Comparison of ENCODE assay signal across 8 cellular contexts in genomic region chr12:108858399-108859074, GRCh38. TPM values are rescaled to one million over a fixed set of nuclear protein-coding genes. Genes with fewer than 3 reads are reported as not detected.
DNase-seq lines count a peak whose midpoint lies in the region; ATAC-seq and TF ChIP-seq lines count a peak whose summit lies in the region.

No MANE protein-coding gene starts in this region.

- H3K27me3 Mint-ChIP-seq in MCF 10A (ENCODE audit: insufficient read depth, unreplicated experiment): no peaks in the 10 kb centered on the region

- H3K36me3 Mint-ChIP-seq in MCF 10A (ENCODE audit: insufficient read depth, unreplicated experiment): peaks cover 6% of the 10 kb centered on the region

- H3K4me3 Mint-ChIP-seq in MCF 10A (ENCODE audit: unreplicated experiment): peak overlapping the region; percentile 80

- intact Hi-C loops in MCF 10A (cut with micrococcal nuclease): loop anchor here (10.0 kb wide), 1 partner anchor 236 kb away; the partner anchor contains the start of genes ALKBH2 and UNG

- no peak for ATAC-seq in HG03520 (IDR thresholded peaks at IDR 0.05; ENCODE audit: unreplicated experiment)

- TF ChIP-seq CTCF in MCF 10A (IDR thresholded peaks at IDR 0.05; ENCODE audit: unreplicated experiment): no peak

- POLR2A ChIA-PET in MCF 10A (lab: Yijun Ruan, JAX): interaction anchor here (0.7 to 4.3 kb wide), 9 partner anchors 13 to 297 kb away, joined by 5 to 26 read pairs (median 15); partner anchors contain the start of genes ALKBH2, ISCU and SART3

- H3K9me3 Mint-ChIP-seq in MCF 10A (ENCODE audit: unreplicated experiment): peaks cover 7% of the 10 kb centered on the region

- DNase-seq in stimulated activated CD4-positive, alpha-beta T cell treated with anti-CD3 and anti-CD28 coated beads, Interleukin-15, amount 100 ng/mL, for 24 hours: peak; percentile 16
- no peak for DNase-seq in stimulated activated CD4-positive, alpha-beta T cell treated with anti-CD3 and anti-CD28 coated beads, Interleukin-4, amount 100 ng/mL, for 4 hours
- DNase-seq in MCF 10A (ENCODE audit: unreplicated experiment) (no peak), mucosa of gallbladder (ENCODE audit: low spot score) (peak; percentile 18), RPMI8226 (no peak), RKO (ENCODE audit: low spot score) (no peak), NCI-H446 treated with DMSO at 0.1 percent for 48 hours (lab: John Stamatoyannopoulos, UW) (no peak)

- BruUV-seq in MCF 10A (replicated peaks; lab: Mats Ljungman, UMichigan): no TSS peak

- no peak overlapping the region for H3K27ac Mint-ChIP-seq in MCF 10A (ENCODE audit: low read depth, unreplicated experiment)

- peaks cover 33% of the 10 kb centered on the region for H3K4me1 Mint-ChIP-seq in MCF 10A (ENCODE audit: insufficient read depth, unreplicated experiment)

- CTCF ChIA-PET in MCF 10A (lab: Yijun Ruan, JAX): interaction anchor here (1.2 to 1.9 kb wide), 2 partner anchors 92 to 234 kb away, joined by 3 to 8 read pairs; partner anchors contain the start of gene ALKBH2

RNA-seq across cellular contexts. Expression of gene SSH1, which starts 1.2 kb away (rescaled TPM):
- total RNA-seq in MCF 10A (2022) (33.4 and 41.4 TPM in 2 replicates), mucosa of gallbladder (60.1 TPM)

RNA-seq across cellular contexts. Expression of gene DAO, which starts 21.4 kb away (rescaled TPM):
- total RNA-seq in MCF 10A (2022) (not detected in 2 replicates), mucosa of gallbladder (not detected)

Comparison
In these comparisons a context has a peak if more than half of its experiments do, and no peak if none do; other contexts are left out.
1. DNase-seq: peak in stimulated activated CD4-positive, alpha-beta T cell treated with anti-CD3 and anti-CD28 coated beads, Interleukin-15, amount 100 ng/mL, for 24 hours (single experiment) and mucosa of gallbladder (single experiment); none in stimulated activated CD4-positive, alpha-beta T cell treated with anti-CD3 and anti-CD28 coated beads, Interleukin-4, amount 100 ng/mL, for 4 hours (0 of 2), MCF 10A (single experiment), RPMI8226 (single experiment), RKO (single experiment) and NCI-H446 treated with DMSO at 0.1 percent for 48 hours (single experiment).